ENCODE assay signal across 27 cellular contexts in the genomic region with DNA sequence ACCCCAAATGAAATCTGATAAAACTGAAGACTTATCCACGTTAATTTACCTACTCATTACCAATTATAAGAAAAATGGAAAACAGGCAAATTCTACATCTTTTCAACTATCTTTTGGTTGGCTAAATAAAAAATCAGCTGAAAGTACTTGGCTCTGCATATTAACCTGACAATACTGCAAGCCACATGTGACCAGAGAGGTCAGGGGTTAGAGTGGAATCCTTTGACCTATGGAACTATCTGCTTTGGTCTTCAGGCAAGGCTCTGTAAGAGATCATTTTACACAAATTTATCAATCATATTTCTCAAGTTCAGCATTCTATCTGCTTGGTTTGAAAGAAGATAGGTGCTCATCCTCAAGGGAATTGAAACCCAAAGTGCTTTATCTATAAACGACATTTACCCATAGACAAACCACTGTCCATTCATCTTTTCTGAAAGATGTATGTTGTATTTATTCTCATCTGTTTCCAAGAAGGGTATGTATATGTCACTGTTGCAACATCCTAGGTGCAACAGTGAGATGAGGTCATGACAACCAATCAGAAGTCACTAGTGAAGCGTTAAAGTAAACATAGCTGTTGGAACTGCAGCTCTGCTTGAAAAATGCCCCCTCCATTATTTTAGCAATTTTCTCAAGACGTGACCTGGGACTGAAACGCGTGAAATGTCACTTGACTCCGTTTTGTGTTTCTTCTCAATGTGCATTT.
A peak's percentile ranks its signal among the peaks of the same experiment; 100 is the strongest.
DNase-seq lines count a peak whose midpoint lies in the region; ATAC-seq and TF ChIP-seq lines count a peak whose summit lies in the region.
"Had no signal": no experiment of that assay in that cellular context is flagged by ENCODE, and none has a peak within 500 bp of the region (broad histone marks: within the 10 kb centered on the region; RNA-seq: fewer than 3 reads in every experiment).

No MANE protein-coding gene starts in this region.

- H3K4me3 Mint-ChIP-seq in natural killer cell: peak overlapping the region; percentile 77
- H3K4me3 Mint-ChIP-seq: activated CD4-positive, alpha-beta memory T cell treated with anti-CD3 and anti-CD28 coated beads for 36 hours; mesothelial cell of epicardium had no signal

- peaks cover 23 to 32% of the 10 kb centered on the region in 2 donors for H3K4me1 Mint-ChIP-seq in natural killer cell

- H3K9me3 Mint-ChIP-seq in natural killer cell: no peaks in the 10 kb centered on the region
- H3K9me3 Mint-ChIP-seq: activated CD4-positive, alpha-beta memory T cell treated with anti-CD3 and anti-CD28 coated beads for 36 hours; activated naive CD8-positive, alpha-beta T cell treated with anti-CD3 and anti-CD28 coated beads, Interleukin-2, amount 10 ng/mL, durations not matched to agents 7 days and 5 days; central memory CD8-positive, alpha-beta T cell; mesothelial cell of epicardium; naive thymus-derived CD8-positive, alpha-beta T cell; T-helper 1 cell treated with Interleukin-12 subunit alpha and Interleukin-12 subunit beta and Interleukin-4 antibody, amounts not matched to agents 30 μg/mL and 1 μg/mL, for 36 hours had no signal

- no peaks in the 10 kb centered on the region for H3K27me3 Mint-ChIP-seq in natural killer cell (ENCODE audit: low read depth in 2 of 2)
- H3K27me3 Mint-ChIP-seq: activated CD4-positive, alpha-beta memory T cell treated with anti-CD3 and anti-CD28 coated beads for 36 hours; activated naive CD8-positive, alpha-beta T cell treated with anti-CD3 and anti-CD28 coated beads, Interleukin-2, amount 10 ng/mL, durations not matched to agents 7 days and 5 days; central memory CD8-positive, alpha-beta T cell; naive thymus-derived CD8-positive, alpha-beta T cell had no signal

- peaks cover 0 to 14% (median 5%) of the 10 kb centered on the region in 4 donors for H3K4me1 ChIP-seq in stomach
- H3K4me1 ChIP-seq: BE2C, parathyroid adenoma, right atrium auricular region had no signal

- no peak for TF ChIP-seq EP300 in stomach (IDR thresholded peaks at IDR 0.05)

- TF ChIP-seq POLR2A in stomach (IDR thresholded peaks at IDR 0.05): no peak

- H3K27ac ChIP-seq in stomach: no peak overlapping the region
- H3K27ac ChIP-seq: KMS-11, parathyroid adenoma, right atrium auricular region had no signal

- DNase-seq in DMS114 treated with DMSO at 0.1 percent for 48 hours (lab: John Stamatoyannopoulos, UW; ENCODE audit: unreplicated experiment) (peak; percentile 63), LHCN-M2 (ENCODE audit: low read depth) (peak; percentile 8), choroid plexus epithelial cell (ENCODE audit: low read depth) (peak; percentile 33), natural killer cell (no peak), GM10266 (ENCODE audit: extremely low spot score) (no peak), NCI-H128 (lab: John Stamatoyannopoulos, UW; ENCODE audit: unreplicated experiment) (no peak), stomach (no peak)
- DNase-seq: activated CD4-positive, alpha-beta memory T cell treated with anti-CD3 and anti-CD28 coated beads for 36 hours; activated CD8-positive, alpha-beta memory T cell treated with anti-CD3 and anti-CD28 coated beads, Interleukin-2, amount 50 U/mL, for 48 hours; activated effector memory CD4-positive, alpha-beta T cell treated with Interleukin-2 at 50 U/mL for 16 hours; activated naive CD8-positive, alpha-beta T cell treated with anti-CD3 and anti-CD28 coated beads, Interleukin-2, amount 10 ng/mL, durations not matched to agents 7 days and 5 days; BE2C; GDM1; left ventricle myocardium superior; naive thymus-derived CD8-positive, alpha-beta T cell; NCI-H1436 treated with DMSO at 0.1 percent for 48 hours; NCI-H510A; stimulated activated CD4-positive, alpha-beta T cell treated with anti-CD3 and anti-CD28 coated beads, Interleukin-2, amount 100 ng/mL, for 48 hours; trophoblast cell had no signal

- no peaks in the 10 kb centered on the region for H3K27me3 ChIP-seq in stomach
- H3K27me3 ChIP-seq: BE2C, right atrium auricular region had no signal

- H3K36me3 ChIP-seq in stomach: no peaks in the 10 kb centered on the region
- H3K36me3 ChIP-seq: BE2C, HAP-1, right atrium auricular region had no signal

- no peak for ATAC-seq in natural killer cell
- no peak for ATAC-seq in HG02678 (IDR thresholded peaks at IDR 0.05; ENCODE audit: unreplicated experiment)
- ATAC-seq: left ventricle myocardium superior; naive thymus-derived CD8-positive, alpha-beta T cell had no signal

- intact Hi-C loops in natural killer cell (cut with micrococcal nuclease): no loop called here
- intact Hi-C loops in stomach (cut with DNase I; ENCODE audit: low total_unique reads): no loop called here

- no peaks in the 10 kb centered on the region for H3K36me3 Mint-ChIP-seq in natural killer cell
- H3K36me3 Mint-ChIP-seq: activated naive CD8-positive, alpha-beta T cell treated with anti-CD3 and anti-CD28 coated beads, Interleukin-2, amount 10 ng/mL, durations not matched to agents 7 days and 5 days; mesothelial cell of epicardium had no signal

- 81 to 89% (median 88%) methylated on average over 7 of the region's 7 CpGs for WGBS in stomach, 5 donors

- no peaks in the 10 kb centered on the region for H3K9me3 ChIP-seq in stomach
- H3K9me3 ChIP-seq: BE2C, HAP-1, right atrium auricular region had no signal

- H3K4me3 ChIP-seq in choroid plexus epithelial cell (ENCODE audit: low read depth, low read length): no peak overlapping the region
- no peak overlapping the region for H3K4me3 ChIP-seq in stomach
- H3K4me3 ChIP-seq: HAP-1, right atrium auricular region had no signal

- TF ChIP-seq CTCF in choroid plexus epithelial cell (conservative IDR thresholded peaks at IDR 0.05; ENCODE audit: low read depth, low read length) (no peak), natural killer cell (IDR thresholded peaks at IDR 0.05) (no peak), GM10266 (IDR thresholded peaks at IDR 0.05; ENCODE audit: control insufficient read depth, insufficient read depth, low read depth, missing control alignments) (no peak), stomach (IDR thresholded peaks at IDR 0.05) (no peak)

- peak overlapping the region; percentile 64 to 73 for H3K27ac Mint-ChIP-seq in natural killer cell
- H3K27ac Mint-ChIP-seq: activated CD4-positive, alpha-beta memory T cell treated with anti-CD3 and anti-CD28 coated beads for 36 hours; mesothelial cell of epicardium; T-helper 1 cell treated with Interleukin-12 subunit alpha and Interleukin-12 subunit beta and Interleukin-4 antibody, amounts not matched to agents 30 μg/mL and 1 μg/mL, for 36 hours had no signal

Comparison
In these comparisons a context has a peak if more than half of its experiments do, and no peak if none do; other contexts are left out.
1. DNase-seq: peak in DMS114 treated with DMSO at 0.1 percent for 48 hours (single experiment), LHCN-M2 (single experiment) and choroid plexus epithelial cell (single experiment); none in natural killer cell (single experiment), GM10266 (single experiment), NCI-H128 (single experiment) and stomach (single experiment).